ENCODE assay signal across 9 cellular contexts in the genomic region with DNA sequence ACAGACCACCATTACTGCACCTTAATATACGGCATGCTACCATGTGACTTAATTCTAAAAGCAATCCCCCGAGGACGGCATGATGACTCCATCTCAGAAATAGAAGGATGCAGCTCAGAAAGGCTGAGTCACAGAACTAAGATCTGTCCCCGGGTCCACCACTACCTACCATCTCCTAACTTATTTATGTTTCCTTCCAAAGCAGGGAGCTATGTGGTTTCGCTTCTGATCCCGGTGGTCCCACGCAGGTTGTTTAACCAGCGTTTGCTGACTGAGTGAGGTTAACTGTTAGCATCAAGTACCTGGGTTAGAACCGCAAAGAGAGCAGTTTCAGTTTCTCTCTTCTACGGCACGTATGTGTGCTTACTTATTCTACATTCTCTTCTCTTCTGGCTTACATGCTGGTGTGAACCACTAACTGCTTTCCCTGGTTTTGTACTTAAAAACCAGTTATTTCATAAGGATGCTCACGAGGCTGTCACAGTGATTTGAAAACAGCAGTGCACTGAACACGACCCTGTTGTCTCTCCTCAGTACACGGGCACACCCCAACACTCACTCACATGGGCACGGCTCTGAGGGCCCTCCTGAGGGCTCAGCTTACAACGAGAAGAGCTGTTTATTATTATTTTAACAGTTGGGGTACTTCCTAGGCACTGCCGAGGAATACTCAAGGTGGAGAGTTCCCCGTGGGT.
DNase-seq lines count a peak whose midpoint lies in the region; ATAC-seq and TF ChIP-seq lines count a peak whose summit lies in the region.
"Had no signal": no experiment of that assay in that cellular context is flagged by ENCODE, and none has a peak within 500 bp of the region (broad histone marks: within the 10 kb centered on the region; RNA-seq: fewer than 3 reads in every experiment).

No MANE protein-coding gene starts in this region.

- H3K4me3 ChIP-seq in epithelial cell of proximal tubule (ENCODE audit: low read depth, low read length) = peak overlapping the region; percentile 37
- H3K4me3 ChIP-seq: pancreas had no signal

- peak; percentile 61 for ATAC-seq in GM19025 (IDR thresholded peaks at IDR 0.05; ENCODE audit: low read depth, unreplicated experiment)
- ATAC-seq in HG02943 (IDR thresholded peaks at IDR 0.05; ENCODE audit: low read depth, unreplicated experiment) = peak; percentile 47
- ATAC-seq in stimulated activated naive CD8-positive, alpha-beta T cell treated with anti-CD3 and anti-CD28 coated beads, Interleukin-15, Interleukin-2, amounts not matched to agents 100 U/mL and 50 U/mL, for 24 hours = peak; percentile 79

- DNase-seq in T-helper 1 cell (peak in 3 of 5 donors; percentile 27 to 88 (median 40)), epithelial cell of proximal tubule (ENCODE audit: low read depth) (no peak), NCI-H2081 (lab: John Stamatoyannopoulos, UW) (no peak), COLO668 (lab: John Stamatoyannopoulos, UW; ENCODE audit: unreplicated experiment) (no peak), mesenteric fat pad (ENCODE audit: low spot score) (no peak)
- peak; percentile 63 for DNase-seq in stimulated activated naive CD8-positive, alpha-beta T cell treated with anti-CD3 and anti-CD28 coated beads, Interleukin-15, Interleukin-2, amounts not matched to agents 100 U/mL and 50 U/mL, for 24 hours
- DNase-seq: pancreas had no signal

- TF ChIP-seq CTCF in epithelial cell of proximal tubule (conservative IDR thresholded peaks at IDR 0.05; ENCODE audit: low read depth, low read length) = no peak

Comparison
In these comparisons a context has a peak if more than half of its experiments do, and no peak if none do; other contexts are left out.
1. DNase-seq: peak in T-helper 1 cell (3 of 5) and stimulated activated naive CD8-positive, alpha-beta T cell treated with anti-CD3 and anti-CD28 coated beads, Interleukin-15, Interleukin-2, amounts not matched to agents 100 U/mL and 50 U/mL, for 24 hours (single experiment); none in epithelial cell of proximal tubule (single experiment), NCI-H2081 (0 of 2), COLO668 (single experiment) and mesenteric fat pad (single experiment).
2. Peak in every context shown above with its lines, with median percentiles within 50 percentile points of each other: ATAC-seq.